Comparison of ENCODE assay signal across 31 cellular contexts in the genomic region with DNA sequence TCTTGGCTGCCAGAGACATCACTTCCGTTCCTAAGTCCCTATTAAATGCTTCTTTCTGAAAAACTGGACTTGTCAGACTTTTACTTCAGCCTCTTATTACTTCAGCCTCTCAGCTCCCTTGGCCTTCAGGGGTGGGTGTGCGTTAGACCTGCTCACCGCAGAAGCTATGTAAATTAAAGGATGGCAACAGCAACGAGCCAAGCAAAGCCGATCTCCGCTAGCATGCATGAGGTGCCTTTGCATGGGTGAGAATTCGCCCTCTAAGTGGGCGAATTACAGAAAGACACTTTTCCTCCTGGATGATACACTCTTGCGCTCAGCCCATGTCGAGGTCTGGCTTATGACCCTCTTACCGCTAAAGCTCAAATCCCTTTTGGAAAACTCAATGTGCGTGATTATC. TPM values are rescaled to one million over a fixed set of nuclear protein-coding genes. Genes with fewer than 3 reads are reported as not detected.
"Had no signal": no experiment of that assay in that cellular context is flagged by ENCODE, and none has a peak within 500 bp of the region (broad histone marks: within the 10 kb centered on the region; RNA-seq: fewer than 3 reads in every experiment).

No MANE protein-coding gene starts in this region.

- H3K9me3 ChIP-seq: SJSA1, SK-N-SH had no signal

- H3K36me3 ChIP-seq: SJSA1 had no signal

- H3K27me3 Mint-ChIP-seq: activated CD8-positive, alpha-beta T cell treated with anti-CD3 and anti-CD28 coated beads for 36 hours; activated naive CD8-positive, alpha-beta T cell; activated naive CD8-positive, alpha-beta T cell treated with anti-CD3 and anti-CD28 coated beads, Interleukin-2, amount 50 U/mL, for 24 hours; activated T-helper 17 cell treated with anti-CD3 and anti-CD28 coated beads, Interleukin-2, amount 50 U/mL, for 72 hours had no signal

- H3K9ac ChIP-seq: SK-N-SH had no signal

- H3K4me3 Mint-ChIP-seq: activated CD4-positive, alpha-beta T cell treated with anti-CD3 and anti-CD28 coated beads, Interleukin-2, amount 10 ng/mL, durations not matched to agents 24 days and 14 days; activated CD8-positive, alpha-beta T cell treated with anti-CD3 and anti-CD28 coated beads for 36 hours; activated naive CD8-positive, alpha-beta T cell; activated naive CD8-positive, alpha-beta T cell treated with anti-CD3 and anti-CD28 coated beads, Interleukin-2, amount 50 U/mL, for 24 hours; activated T-cell treated with anti-CD3 and anti-CD28 coated beads, Interleukin-2, amount 50 U/mL, for 72 hours; activated T-helper 17 cell treated with anti-CD3 and anti-CD28 coated beads, Interleukin-2, amount 50 U/mL, for 72 hours; brain; T-helper 1 cell treated with Interleukin-12 subunit alpha and Interleukin-12 subunit beta and Interleukin-4 antibody, amounts not matched to agents 30 μg/mL and 1 μg/mL, for 36 hours; T-helper 2 cell treated with Interferon-gamma antibody and Interleukin-4, amounts not matched to agents 5 μg/mL and 100 μg/mL, for 36 hours had no signal

- H3K4me1 Mint-ChIP-seq: brain had no signal

- DNase-seq: activated CD4-positive, alpha-beta T cell treated with anti-CD3 and anti-CD28 coated beads, Interleukin-2, amount 10 ng/mL, durations not matched to agents 24 days and 14 days; activated CD4-positive, alpha-beta T cell treated with anti-CD3 and anti-CD28 coated beads, Interleukin-2, amount 50 U/mL, for 4 hours; activated CD8-positive, alpha-beta T cell treated with anti-CD3 and anti-CD28 coated beads for 36 hours; activated effector memory CD4-positive, alpha-beta T cell treated with anti-CD3 and anti-CD28 coated beads, Interleukin-2, amount 50 U/mL, for 16 hours; activated naive CD4-positive, alpha-beta T cell treated with Interleukin-2 at 50 U/mL for 16 hours; activated naive CD8-positive, alpha-beta T cell treated with anti-CD3 and anti-CD28 coated beads, Interleukin-2, amount 50 U/mL, for 24 hours; activated T-cell treated with anti-CD3 and anti-CD28 coated beads, Interleukin-2, amount 50 U/mL, for 1 hour; activated T-cell treated with anti-CD3 and anti-CD28 coated beads, Interleukin-2, amount 50 U/mL, for 72 hours; Karpas-422; NCI-H1048; NCI-H1105 treated with DMSO at 0.1 percent for 48 hours; NCI-H1436; NCI-H1694; NCI-H1930; NCI-H2081 treated with DMSO at 0.1 percent for 48 hours; NCI-H345; NCI-H524 treated with DMSO at 0.1 percent for 48 hours; SHP77 treated with DMSO at 0.1 percent for 48 hours; SK-N-SH had no signal

- H3K4me1 ChIP-seq: SJSA1 had no signal

- H3K4me3 ChIP-seq: SJSA1 had no signal

- H3K27ac Mint-ChIP-seq: activated CD4-positive, alpha-beta T cell treated with anti-CD3 and anti-CD28 coated beads, Interleukin-2, amount 10 ng/mL, durations not matched to agents 24 days and 14 days; activated CD8-positive, alpha-beta T cell treated with anti-CD3 and anti-CD28 coated beads for 36 hours; activated naive CD8-positive, alpha-beta T cell; activated naive CD8-positive, alpha-beta T cell treated with anti-CD3 and anti-CD28 coated beads, Interleukin-2, amount 50 U/mL, for 24 hours; activated T-cell treated with anti-CD3 and anti-CD28 coated beads, Interleukin-2, amount 50 U/mL, for 72 hours; activated T-helper 17 cell treated with anti-CD3 and anti-CD28 coated beads, Interleukin-2, amount 50 U/mL, for 72 hours; brain; IgD-negative memory B cell; T-helper 1 cell treated with Interleukin-12 subunit alpha and Interleukin-12 subunit beta and Interleukin-4 antibody, amounts not matched to agents 30 μg/mL and 1 μg/mL, for 36 hours; T-helper 2 cell treated with Interferon-gamma antibody and Interleukin-4, amounts not matched to agents 5 μg/mL and 100 μg/mL, for 36 hours had no signal

- H3K4me2 ChIP-seq: SK-N-SH had no signal

- H3K27ac ChIP-seq: SJSA1 had no signal

- ATAC-seq: activated CD8-positive, alpha-beta T cell treated with anti-CD3 and anti-CD28 coated beads for 36 hours; activated naive CD8-positive, alpha-beta T cell treated with anti-CD3 and anti-CD28 coated beads, Interleukin-2, amount 50 U/mL, for 24 hours; activated T-cell treated with anti-CD3 and anti-CD28 coated beads, Interleukin-2, amount 50 U/mL, for 72 hours; activated T-helper 17 cell treated with anti-CD3 and anti-CD28 coated beads, Interleukin-2, amount 50 U/mL, for 72 hours; Panc1 had no signal

- H3K36me3 Mint-ChIP-seq: activated naive CD8-positive, alpha-beta T cell; brain had no signal

- H3K9me3 Mint-ChIP-seq: activated CD4-positive, alpha-beta T cell treated with anti-CD3 and anti-CD28 coated beads, Interleukin-2, amount 10 ng/mL, durations not matched to agents 24 days and 14 days; activated CD8-positive, alpha-beta T cell treated with anti-CD3 and anti-CD28 coated beads for 36 hours; activated T-cell treated with anti-CD3 and anti-CD28 coated beads, Interleukin-2, amount 50 U/mL, for 72 hours; activated T-helper 17 cell treated with anti-CD3 and anti-CD28 coated beads, Interleukin-2, amount 50 U/mL, for 72 hours; brain; IgD-negative memory B cell; T-helper 1 cell treated with Interleukin-12 subunit alpha and Interleukin-12 subunit beta and Interleukin-4 antibody, amounts not matched to agents 30 μg/mL and 1 μg/mL, for 36 hours; T-helper 2 cell treated with Interferon-gamma antibody and Interleukin-4, amounts not matched to agents 5 μg/mL and 100 μg/mL, for 36 hours had no signal

RNA-seq across cellular contexts. Expression of a gene that starts 10.9 kb away (rescaled TPM):
- total RNA-seq: bronchial epithelial cell, MCF 10A, NCI-H460, RPMI7951, SJSA1 had no signal
- polyA plus RNA-seq: IgD-negative memory B cell, SK-N-SH had no signal

RNA-seq across cellular contexts. Expression of a gene that starts 24.0 kb away (rescaled TPM):
- total RNA-seq: bronchial epithelial cell, MCF 10A, NCI-H460 had no signal
- polyA plus RNA-seq: IgD-negative memory B cell had no signal

RNA-seq across cellular contexts. Expression of a gene that starts 38.1 kb away (rescaled TPM):
- total RNA-seq: MCF 10A, RPMI7951 had no signal
